ENCODE assay signal across 9 cellular contexts in the genomic region with DNA sequence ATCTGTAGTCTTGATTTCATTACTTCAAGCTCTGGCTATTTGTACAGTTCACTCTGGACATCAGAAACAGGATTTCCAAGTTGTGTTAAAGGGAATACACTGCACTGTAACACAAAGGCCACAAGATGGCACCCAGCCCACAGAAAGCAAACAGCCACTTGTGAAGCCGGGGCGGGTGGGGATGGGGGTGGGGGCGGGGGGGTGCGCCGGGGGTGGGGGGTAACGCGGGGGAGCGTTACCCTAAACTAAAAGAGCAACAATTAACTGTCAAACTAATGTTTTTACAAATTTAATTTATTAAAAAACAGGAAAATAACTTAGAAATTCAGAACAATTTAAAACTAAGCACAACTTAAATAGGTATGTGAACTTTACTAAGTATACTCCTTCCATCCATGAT. TPM values are rescaled to one million over a fixed set of nuclear protein-coding genes. Genes with fewer than 3 reads are reported as not detected.
DNase-seq lines count a peak whose midpoint lies in the region; ATAC-seq, FAIRE-seq and TF ChIP-seq lines count a peak whose summit lies in the region.
"Had no signal": no experiment of that assay in that cellular context is flagged by ENCODE, and none has a peak within 500 bp of the region (broad histone marks: within the 10 kb centered on the region; RNA-seq: fewer than 3 reads in every experiment).

No MANE protein-coding gene starts in this region.

- DNase-seq in NCI-H2171 (lab: John Stamatoyannopoulos, UW): peak; percentile 4
- no peak for DNase-seq in NCI-H2171 treated with DMSO at 0.1 percent for 48 hours (lab: John Stamatoyannopoulos, UW)
- peak; percentile 75 for DNase-seq in NCI-H69 (lab: John Stamatoyannopoulos, UW)
- DNase-seq in activated T-cell treated with anti-CD3 and anti-CD28 coated beads, Interleukin-2, amount 50 U/mL, for 48 hours: peak; percentile 47 to 50
- DNase-seq in frontal cortex (ENCODE audit: low spot score in 2 of 2): peak; percentile 37 to 46
- no peak for DNase-seq in osteocyte (ENCODE audit: extremely low spot score, unreplicated experiment)

- no peaks in the 10 kb centered on the region for H3K9me3 Mint-ChIP-seq in osteocyte (ENCODE audit: unreplicated experiment)

- H3K27ac Mint-ChIP-seq in osteocyte (ENCODE audit: unreplicated experiment): no peak overlapping the region

- H3K27me3 Mint-ChIP-seq in osteocyte (ENCODE audit: unreplicated experiment): no peaks in the 10 kb centered on the region

- ATAC-seq in HG02623 (IDR thresholded peaks at IDR 0.05; ENCODE audit: unreplicated experiment) (peak; percentile 67), GM19397 (IDR thresholded peaks at IDR 0.05; ENCODE audit: unreplicated experiment) (no peak)

- H3K36me3 Mint-ChIP-seq in osteocyte (ENCODE audit: unreplicated experiment): no peaks in the 10 kb centered on the region

- no peak for FAIRE-seq in frontal cortex (lab: Jason Lieb, UNC)
- FAIRE-seq: G401.6 had no signal

- peak; percentile 76 for TF ChIP-seq CTCF in osteocyte (IDR thresholded peaks at IDR 0.05)

- no peak overlapping the region for H3K4me3 Mint-ChIP-seq in osteocyte (ENCODE audit: unreplicated experiment)

- H3K4me1 Mint-ChIP-seq in osteocyte (ENCODE audit: unreplicated experiment): peaks cover 2% of the 10 kb centered on the region

RNA-seq across cellular contexts. Expression of gene PRDX4, which starts 27.3 kb away (rescaled TPM):
- total RNA-seq in frontal cortex (53.4 TPM), osteocyte (299 and 304 TPM in 2 replicates)

RNA-seq across cellular contexts. Expression of gene ACOT9, which starts 48.5 kb away (rescaled TPM):
- 22.0 TPM for total RNA-seq in frontal cortex
- 53.8 and 57.9 TPM in 2 replicates for total RNA-seq in osteocyte

Comparison
In these comparisons a context has a peak if more than half of its experiments do, and no peak if none do; other contexts are left out.
1. DNase-seq: peak in NCI-H2171 (single experiment), NCI-H69 (single experiment), activated T-cell treated with anti-CD3 and anti-CD28 coated beads, Interleukin-2, amount 50 U/mL, for 48 hours (2 of 2) and frontal cortex (2 of 2); none in NCI-H2171 treated with DMSO at 0.1 percent for 48 hours (single experiment) and osteocyte (single experiment).